24 cellular contexts compared by ENCODE assay signal in the genomic region with DNA sequence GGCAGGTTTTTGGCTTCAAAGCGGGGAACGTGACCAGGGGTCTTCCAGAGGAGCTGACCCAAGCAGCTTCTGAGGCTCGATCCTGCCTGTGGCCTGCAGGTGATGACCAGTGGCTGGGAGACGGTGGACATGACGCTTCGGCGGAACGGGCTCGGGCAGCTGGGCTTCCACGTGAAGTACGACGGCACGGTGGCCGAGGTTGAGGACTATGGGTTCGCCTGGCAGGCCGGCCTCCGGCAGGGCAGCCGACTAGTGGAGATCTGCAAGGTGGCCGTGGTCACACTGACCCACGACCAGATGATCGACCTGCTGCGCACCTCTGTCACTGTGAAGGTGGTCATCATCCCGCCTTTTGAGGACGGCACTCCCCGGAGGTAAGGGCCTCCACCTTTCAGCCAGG.
"Had no signal": no experiment of that assay in that cellular context is flagged by ENCODE, and none has a peak within 500 bp of the region (broad histone marks: within the 10 kb centered on the region; RNA-seq: fewer than 3 reads in every experiment).

No MANE protein-coding gene starts in this region.

- H3K9me3 ChIP-seq: left ventricle myocardium inferior, mucosa of descending colon, neutrophil, ovary, right atrium auricular region, right lobe of liver, stomach, testis, thyroid gland, transverse colon, upper lobe of left lung, vagina had no signal

- H3K27me3 Mint-ChIP-seq: naive thymus-derived CD4-positive, alpha-beta T cell; natural killer cell treated with Interleukin-12 subunit alpha and Interleukin-12 subunit beta and Interleukin-15 and Interleukin-18, amount 100 ng/mL, for 72 hours; progenitor cell of endocrine pancreas; stimulated activated naive B cell treated with anti-CD40 and anti-IgM and Interleukin-4, amounts not matched to agents 10 μg/mL and 1 μg/mL and 100 μg/mL, for 72 hours had no signal

- H2AFZ ChIP-seq: hepatocyte had no signal

- H3K36me3 Mint-ChIP-seq: natural killer cell treated with Interleukin-12 subunit alpha and Interleukin-12 subunit beta and Interleukin-15 and Interleukin-18, amount 100 ng/mL, for 72 hours had no signal

- H3K4me1 ChIP-seq: left ventricle myocardium inferior, right atrium auricular region, right lobe of liver, stomach, thyroid gland, transverse colon, upper lobe of left lung, vagina had no signal

- H3K4me2 ChIP-seq: hepatocyte, smooth muscle cell had no signal

- H3K27me3 ChIP-seq: hepatocyte, neutrophil, ovary, right atrium auricular region, right lobe of liver, stomach, testis, thyroid gland, transverse colon, upper lobe of left lung, vagina had no signal

- H3K4me3 ChIP-seq: hepatocyte, left ventricle myocardium inferior, lung, mucosa of descending colon, ovary, right atrium auricular region, right lobe of liver, smooth muscle cell, stomach, testis, thyroid gland, transverse colon, upper lobe of left lung, vagina had no signal

- H3K27ac ChIP-seq: hepatocyte, left ventricle myocardium inferior, neutrophil, ovary, right atrium auricular region, right lobe of liver, stomach, testis, thyroid gland, transverse colon, upper lobe of left lung, vagina had no signal

- H3K79me2 ChIP-seq: hepatocyte had no signal

- H3K4me3 Mint-ChIP-seq: natural killer cell treated with Interleukin-12 subunit alpha and Interleukin-12 subunit beta and Interleukin-15 and Interleukin-18, amount 100 ng/mL, for 72 hours; stimulated activated naive B cell treated with anti-CD40 and anti-IgM and Interleukin-4, amounts not matched to agents 10 μg/mL and 1 μg/mL and 100 μg/mL, for 72 hours had no signal

- H3K9me3 Mint-ChIP-seq: natural killer cell treated with Interleukin-12 subunit alpha and Interleukin-12 subunit beta and Interleukin-15 and Interleukin-18, amount 100 ng/mL, for 72 hours; stimulated activated naive B cell treated with anti-CD40 and anti-IgM and Interleukin-4, amounts not matched to agents 10 μg/mL and 1 μg/mL and 100 μg/mL, for 72 hours had no signal

- H3K27ac Mint-ChIP-seq: natural killer cell treated with Interleukin-12 subunit alpha and Interleukin-12 subunit beta and Interleukin-15 and Interleukin-18, amount 100 ng/mL, for 72 hours; stimulated activated naive B cell treated with anti-CD40 and anti-IgM and Interleukin-4, amounts not matched to agents 10 μg/mL and 1 μg/mL and 100 μg/mL, for 72 hours had no signal

- H3K36me3 ChIP-seq: left ventricle myocardium inferior, ovary, right atrium auricular region, right lobe of liver, thyroid gland, vagina had no signal

- DNase-seq: islet precursor cell; left ventricle myocardium inferior; midbrain; mucosa of descending colon; naive thymus-derived CD4-positive, alpha-beta T cell; ovary; right lobe of liver; stimulated activated CD4-positive, alpha-beta T cell treated with anti-CD3 and anti-CD28 coated beads, Interleukin-1b, Interleukin-23, amount 100 ng/mL, for 48 hours; stimulated activated CD4-positive, alpha-beta T cell treated with anti-CD3 and anti-CD28 coated beads, Interleukin-2, amount 100 ng/mL, for 48 hours; stimulated activated naive B cell treated with anti-CD40 and anti-IgM and Interleukin-4, amounts not matched to agents 10 μg/mL and 1 μg/mL and 100 μg/mL, for 72 hours; stimulated activated naive CD8-positive, alpha-beta T cell treated with anti-CD3 and anti-CD28 coated beads, Interleukin-15, Interleukin-2, amounts not matched to agents 100 U/mL and 50 U/mL, for 24 hours; stomach; testis; thyroid gland; transverse colon had no signal
